ENCODE assay signal across 1 cellular context in genomic region chr4:186481998-186482790, GRCh38.
TF ChIP-seq lines count a peak whose summit lies in the region.

No MANE protein-coding gene starts in this region.

TF ChIP-seq in K562, 482 proteins besides CTCF, POLR2A, EP300 and RAD21:
- TF ChIP-seq FOSL1 (tag; conservative IDR thresholded peaks at IDR 0.05), result no peak
- TF ChIP-seq ZNF444 (CRISPR knock-in tag; IDR thresholded peaks at IDR 0.05), result no peak
- no peak for TF ChIP-seq HBP1 (CRISPR knock-in tag; IDR thresholded peaks at IDR 0.05)
- no peak for TF ChIP-seq YY1 (IDR thresholded peaks at IDR 0.05; ENCODE audit: borderline replicate concordance in 1 of 3, control insufficient read depth in 1 of 3, extremely low read depth in 1 of 3, insufficient read depth in 3 of 3, insufficient read length in 1 of 3, insufficient replicate concordance in 2 of 3, low read depth in 1 of 3, low read length in 2 of 3)
- no peak for TF ChIP-seq ZFPM2 (CRISPR knock-in tag; IDR thresholded peaks at IDR 0.05)
- no peak for TF ChIP-seq ZNF311 (CRISPR knock-in tag; IDR thresholded peaks at IDR 0.05)
- no peak for TF ChIP-seq CREB3L1 (IDR thresholded peaks at IDR 0.05; ENCODE audit: borderline replicate concordance, low read depth)
- TF ChIP-seq PRMT5 (CRISPR knock-in tag; IDR thresholded peaks at IDR 0.05), result no peak
- TF ChIP-seq FOXP4 (CRISPR knock-in tag; IDR thresholded peaks at IDR 0.05; ENCODE audit: borderline replicate concordance), result no peak
- TF ChIP-seq CREM (IDR thresholded peaks at IDR 0.05; ENCODE audit: low read depth), result no peak
